Comparison of ENCODE assay signal across 8 cellular contexts in the genomic region with DNA sequence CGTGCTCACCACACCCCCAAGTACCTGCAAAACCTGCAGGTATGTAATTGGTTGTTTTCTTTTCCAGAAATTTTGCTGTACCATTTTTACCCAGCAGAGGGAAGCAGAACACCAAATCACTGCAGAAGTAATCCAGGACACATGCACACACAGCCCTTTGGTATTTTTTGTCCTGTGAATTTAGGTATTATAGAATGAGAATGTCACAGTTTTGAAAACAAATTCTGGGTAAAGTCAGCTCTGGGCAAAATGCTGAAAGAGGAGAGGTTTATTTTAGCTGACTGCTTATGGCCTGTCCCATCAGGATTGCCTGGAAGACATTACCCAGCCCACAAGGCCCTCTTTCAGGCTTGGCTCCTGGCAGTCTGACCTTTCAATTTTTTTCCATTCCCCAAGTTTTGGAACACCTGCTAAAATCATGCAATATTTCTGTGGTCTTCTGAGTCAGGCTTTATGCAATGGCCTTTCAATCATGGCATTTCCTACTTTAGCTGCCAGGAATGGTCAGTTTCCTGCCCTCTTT. TPM values are rescaled to one million over a fixed set of nuclear protein-coding genes. Genes with fewer than 3 reads are reported as not detected.
DNase-seq lines count a peak whose midpoint lies in the region; ATAC-seq and TF ChIP-seq lines count a peak whose summit lies in the region.

No MANE protein-coding gene starts in this region.

- DNase-seq in CD1c-positive myeloid dendritic cell (ENCODE audit: extremely low spot score): peak; percentile 73
- peak; percentile 25 for DNase-seq in NCI-H2171 (lab: John Stamatoyannopoulos, UW)
- DNase-seq in glutamatergic neuron: no peak
- DNase-seq in renal cortical epithelial cell (ENCODE audit: low read depth): peak; percentile 65

- ATAC-seq in GM18909 (IDR thresholded peaks at IDR 0.05; ENCODE audit: poor library complexity, unreplicated experiment): peak; percentile 19
- ATAC-seq in GM21786 (IDR thresholded peaks at IDR 0.05; ENCODE audit: unreplicated experiment): no peak
- ATAC-seq in HG02588 (IDR thresholded peaks at IDR 0.05; ENCODE audit: unreplicated experiment): no peak

- no peaks in the 10 kb centered on the region for H3K36me3 Mint-ChIP-seq in glutamatergic neuron (ENCODE audit: unreplicated experiment)

- H3K4me3 ChIP-seq in WI38 (ENCODE audit: low read depth, low read length): no peak overlapping the region

- H3K27me3 Mint-ChIP-seq in glutamatergic neuron (ENCODE audit: unreplicated experiment): peaks cover 2% of the 10 kb centered on the region

- peaks cover 9% of the 10 kb centered on the region for H3K4me1 Mint-ChIP-seq in glutamatergic neuron (ENCODE audit: low read depth, unreplicated experiment)

- H3K27ac Mint-ChIP-seq in glutamatergic neuron (ENCODE audit: unreplicated experiment): peak overlapping the region; percentile 14

- TF ChIP-seq CTCF in WI38 (IDR thresholded peaks at IDR 0.05; ENCODE audit: low read depth, low read length) (peak; percentile 56), glutamatergic neuron (IDR thresholded peaks at IDR 0.05; ENCODE audit: partially characterized antibody, unreplicated experiment) (peak; percentile 86)

- H3K9me3 Mint-ChIP-seq in glutamatergic neuron (ENCODE audit: unreplicated experiment): peaks cover 4% of the 10 kb centered on the region

- H3K4me3 Mint-ChIP-seq in glutamatergic neuron (ENCODE audit: unreplicated experiment): no peak overlapping the region

RNA-seq across cellular contexts. Expression of a gene that starts 3.5 kb away (rescaled TPM):
- total RNA-seq in glutamatergic neuron (ENCODE audit: unreplicated experiment) (25.6 TPM), renal cortical epithelial cell (19.6 and 50.2 TPM in 2 replicates)

RNA-seq across cellular contexts. Expression of a gene that starts 54.7 kb away (rescaled TPM):
- total RNA-seq in glutamatergic neuron (ENCODE audit: unreplicated experiment) (2.7 TPM), renal cortical epithelial cell (3.6 and 3.8 TPM in 2 replicates)
